8 cellular contexts compared by ENCODE assay signal in the genomic region with DNA sequence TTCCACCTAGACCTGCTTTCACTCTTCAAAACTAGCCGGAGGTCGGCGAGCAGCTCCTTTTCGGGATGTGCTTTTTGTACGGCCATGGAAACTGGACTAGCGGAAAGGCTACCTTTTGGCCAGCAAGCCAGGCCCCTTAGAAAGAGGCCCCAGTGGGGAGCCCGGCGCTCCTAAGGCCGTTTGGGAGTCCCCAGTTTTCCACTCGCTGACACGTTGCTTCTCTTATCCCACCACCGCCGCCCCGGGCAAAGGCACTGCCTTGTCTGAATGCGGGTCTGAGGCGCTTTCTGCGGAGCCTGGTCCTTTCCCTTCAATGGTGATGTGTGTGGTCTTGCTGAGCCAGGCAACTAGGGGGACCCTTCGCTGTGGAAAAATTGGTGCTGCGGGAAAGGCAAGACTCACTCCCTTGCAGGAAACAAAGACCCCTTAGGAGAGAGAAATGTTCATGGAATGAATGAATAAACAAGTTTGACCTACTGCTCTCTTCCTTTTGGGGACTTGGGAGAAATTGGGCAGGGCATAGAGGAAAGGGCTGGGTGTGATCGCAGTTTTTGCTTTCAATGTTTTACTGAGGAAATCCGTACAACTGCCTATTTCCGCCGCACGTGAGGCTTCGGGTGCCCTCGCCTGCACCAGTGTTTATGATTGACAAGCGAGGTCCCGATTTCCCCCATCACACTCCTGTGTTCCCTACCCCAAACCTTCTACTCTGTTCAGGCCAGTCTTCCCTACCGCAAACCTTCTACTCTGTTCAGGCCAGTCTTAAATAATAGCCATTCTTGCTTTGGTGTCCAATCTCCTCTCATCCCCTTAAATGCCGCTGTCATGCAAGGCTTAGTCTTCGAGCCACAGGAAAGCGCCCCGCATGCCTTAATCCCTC. TPM values are rescaled to one million over a fixed set of nuclear protein-coding genes. Genes with fewer than 3 reads are reported as not detected.
DNase-seq lines count a peak whose midpoint lies in the region; ATAC-seq and TF ChIP-seq lines count a peak whose summit lies in the region.

No MANE protein-coding gene starts in this region.

- ATAC-seq in left lobe of liver: peak; percentile 4
- no peak for ATAC-seq in HG02642 (IDR thresholded peaks at IDR 0.05; ENCODE audit: poor library complexity, unreplicated experiment)
- ATAC-seq in GM21381 (IDR thresholded peaks at IDR 0.05; ENCODE audit: unreplicated experiment): no peak

- TF ChIP-seq CTCF in VCaP (conservative IDR thresholded peaks at IDR 0.05): no peak

- peak; percentile 41 for DNase-seq in Caki2 (ENCODE audit: low read depth)
- peak; percentile 63 for DNase-seq in KBM-7
- DNase-seq in cerebellar cortex (ENCODE audit: low spot score): peak; percentile 79
- peak; percentile 71 for DNase-seq in left lobe of liver (ENCODE audit: low spot score)
- DNase-seq in stimulated activated CD4-positive, alpha-beta T cell treated with anti-CD3 and anti-CD28 coated beads, Interleukin-4, amount 100 ng/mL, for 24 hours: peak; percentile 38

- H3K27ac ChIP-seq in VCaP: peak overlapping the region; percentile 99

- in situ Hi-C loops in Caki2 (cut with HindIII; ENCODE audit: low pct_unique_long_range_greater_than_20kb, low sequenced_read_pairs): no loop called here
- in situ Hi-C loops in KBM-7 (cut with MboI; ENCODE audit: low pct_unique_long_range_greater_than_20kb, low sequenced_read_pairs): loop anchor here (25.0 kb wide), 1 partner anchor 289 kb away; no protein-coding TSS in a partner anchor

RNA-seq across cellular contexts. Expression of gene SLC38A2, which starts 1.0 kb away (rescaled TPM):
- 77.2 and 80.3 TPM in 2 replicates for total RNA-seq in Caki2 (2014; rRNA removed; shearing (Covaris generic); ENCODE audit: low replicate concordance)
- 82.2 TPM for total RNA-seq in left lobe of liver
